Comparison of ENCODE assay signal across 21 cellular contexts in genomic region chr3:8979262-8979661, GRCh38.
"Had no signal": no experiment of that assay in that cellular context is flagged by ENCODE, and none has a peak within 500 bp of the region (broad histone marks: within the 10 kb centered on the region; RNA-seq: fewer than 3 reads in every experiment).

No MANE protein-coding gene starts in this region.

- H3K36me3 ChIP-seq: SJSA1 had no signal

- H3K27me3 ChIP-seq: SJSA1 had no signal

- H3K4me2 ChIP-seq: KMS-11 had no signal

- H3K27ac ChIP-seq: KMS-11, SJSA1, SK-N-MC had no signal

- H3K9ac ChIP-seq: KMS-11 had no signal

- H3K4me1 ChIP-seq: SJSA1 had no signal

- ATAC-seq: K562 had no signal

- H3K4me3 ChIP-seq: K562, SJSA1, SK-N-MC had no signal

- DNase-seq: Kasumi-1, MM.1S, NCI-H1092 treated with DMSO at 0.1 percent for 48 hours, NCI-H1436, NCI-H1694, NCI-H187 treated with DMSO at 0.1 percent for 48 hours, NCI-H2029 treated with DMSO at 0.1 percent for 48 hours, NCI-H2171 treated with DMSO at 0.1 percent for 48 hours, NCI-H345, NCI-H446 treated with DMSO at 0.1 percent for 48 hours, NCI-H510A treated with DMSO at 0.1 percent for 48 hours, NCI-H526, NCI-H748 treated with DMSO at 0.1 percent for 48 hours, Right ventricle myocardium superior, RPMI8226, SIG-M5 had no signal

- FAIRE-seq: K562, RCC 7860 had no signal
